ENCODE assay signal across 8 cellular contexts in genomic region chr4:83013420-83013867, GRCh38.
A peak's percentile ranks its signal among the peaks of the same experiment; 100 is the strongest.
DNase-seq lines count a peak whose midpoint lies in the region; ATAC-seq and TF ChIP-seq lines count a peak whose summit lies in the region.

No MANE protein-coding gene starts in this region.

- TF ChIP-seq CTCF in NB4 (IDR thresholded peaks at IDR 0.05; ENCODE audit: low read depth, low read length) (no peak), choroid plexus epithelial cell (conservative IDR thresholded peaks at IDR 0.05; ENCODE audit: low read depth, low read length) (no peak)

- peaks cover 25% of the 10 kb centered on the region for H3K4me1 ChIP-seq in muscle layer of colon (ENCODE audit: insufficient read depth, low read length)

- H3K4me3 ChIP-seq in NB4 (ENCODE audit: low read depth, low read length), result peak overlapping the region; percentile 93
- H3K4me3 ChIP-seq in choroid plexus epithelial cell (ENCODE audit: low read depth, low read length), result peak overlapping the region; percentile 70
- peak overlapping the region; percentile 73 to 76 for H3K4me3 ChIP-seq in muscle layer of colon (ENCODE audit: low read depth in 1 of 2, low read length in 2 of 2)

- DNase-seq in DMS53 (lab: John Stamatoyannopoulos, UW), result peak; percentile 55
- peak; percentile 29 for DNase-seq in NB4 (ENCODE audit: low read depth)
- no peak for DNase-seq in choroid plexus epithelial cell (ENCODE audit: low read depth)
- DNase-seq in NCI-H524 treated with DMSO at 0.1 percent for 48 hours (lab: John Stamatoyannopoulos, UW), result no peak

- TF ChIP-seq POLR2A in NB4 (IDR thresholded peaks at IDR 0.05; ENCODE audit: extremely low read depth, insufficient read length), result no peak

- no peaks in the 10 kb centered on the region for H3K27me3 ChIP-seq in muscle layer of colon (ENCODE audit: control insufficient read depth in 1 of 2, insufficient read depth in 2 of 2, low read length in 2 of 2)

- peak overlapping the region; percentile 55 for H3K27ac ChIP-seq in muscle layer of colon (ENCODE audit: low read depth, low read length)

- ATAC-seq in GM21619 (IDR thresholded peaks at IDR 0.05; ENCODE audit: unreplicated experiment) (no peak), HG03469 (IDR thresholded peaks at IDR 0.05; ENCODE audit: unreplicated experiment) (no peak), GM18511 (IDR thresholded peaks at IDR 0.05; ENCODE audit: unreplicated experiment) (no peak)

- peak overlapping the region; percentile 55 for H3K9ac ChIP-seq in muscle layer of colon (ENCODE audit: low read length)

- no peaks in the 10 kb centered on the region for H3K36me3 ChIP-seq in muscle layer of colon (ENCODE audit: insufficient read depth, low read length)

- no peaks in the 10 kb centered on the region for H3K9me3 ChIP-seq in muscle layer of colon (ENCODE audit: low read length)

Comparison
In these comparisons a context has a peak if more than half of its experiments do, and no peak if none do; other contexts are left out.
1. DNase-seq: peak in DMS53 (single experiment) and NB4 (single experiment); none in choroid plexus epithelial cell (single experiment) and NCI-H524 treated with DMSO at 0.1 percent for 48 hours (single experiment).
2. Peak in every context shown above with its lines, with median percentiles within 50 percentile points of each other: H3K4me3 ChIP-seq.